ENCODE assay signal across 10 cellular contexts in the genomic region with DNA sequence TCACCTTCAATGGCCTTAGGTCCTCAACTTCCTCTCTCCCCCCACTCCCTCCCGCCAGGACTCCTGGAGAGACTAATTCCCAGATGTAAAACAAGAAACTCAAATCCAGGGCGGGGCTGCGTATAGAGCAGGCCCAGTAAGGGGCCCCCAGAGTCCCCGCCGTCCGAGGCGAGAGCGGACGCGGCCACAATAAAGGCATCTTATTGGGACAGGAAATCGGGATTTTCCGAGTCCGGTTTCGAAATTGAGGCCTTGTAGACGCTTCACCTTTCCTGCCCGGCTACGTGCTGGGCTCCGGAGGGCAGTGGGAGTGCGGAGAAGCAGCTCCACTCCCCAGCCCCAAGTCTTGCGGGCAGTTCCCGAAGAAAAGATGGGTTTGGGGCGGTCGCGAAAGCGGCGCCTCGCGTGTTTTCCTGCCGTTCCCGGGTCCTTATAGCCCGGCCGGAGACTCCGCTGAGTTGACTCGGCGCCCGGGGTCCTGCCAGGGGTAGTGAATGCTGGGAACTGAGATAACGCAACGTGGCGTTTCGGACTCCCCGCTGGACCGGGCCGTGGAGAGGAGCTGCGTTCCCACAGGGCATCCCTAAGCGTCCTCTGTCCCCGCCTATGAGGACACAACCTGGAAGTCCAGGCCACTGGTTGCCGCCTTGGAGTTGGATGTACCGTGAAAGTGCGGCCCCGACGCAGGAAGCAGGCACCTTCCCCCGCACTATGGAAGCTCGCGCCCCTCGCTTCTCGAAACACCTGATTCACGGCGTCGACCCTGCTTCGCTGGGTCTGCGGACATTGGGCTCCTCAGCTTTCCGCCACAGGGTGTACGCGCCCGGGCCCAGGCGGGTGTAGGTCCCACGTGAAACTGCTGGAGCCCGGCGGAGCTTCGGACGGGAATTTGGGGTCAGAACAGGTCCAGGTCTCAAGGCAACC. TPM values are rescaled to one million over a fixed set of nuclear protein-coding genes. Genes with fewer than 3 reads are reported as not detected.
A peak's percentile ranks its signal among the peaks of the same experiment; 100 is the strongest.
DNase-seq lines count a peak whose midpoint lies in the region; ATAC-seq, FAIRE-seq and TF ChIP-seq lines count a peak whose summit lies in the region.
"Had no signal": no experiment of that assay in that cellular context is flagged by ENCODE, and none has a peak within 500 bp of the region (broad histone marks: within the 10 kb centered on the region; RNA-seq: fewer than 3 reads in every experiment).

No MANE protein-coding gene starts in this region.

- POLR2A ChIA-PET in HepG2 (lab: Yijun Ruan, JAX): no interaction called here

- WGBS in liver: 5% methylated on average over 71 of the region's 71 CpGs
- 80% methylated on average over 53 of the region's 71 CpGs for WGBS in HepG2 (ENCODE audit: low lambda C conversion rate)

- no peak overlapping the region for H2AFZ ChIP-seq in HepG2 (ENCODE audit: low read length)

- no TSS peak for BruUV-seq in HepG2 (replicated peaks; lab: Mats Ljungman, UMichigan)

- CTCF ChIA-PET in HepG2 (lab: Yijun Ruan, JAX; ENCODE audit: low intra/inter-chr PET ratio, low total read pairs): no interaction called here

- H3K4me3 ChIP-seq in liver (ENCODE audit: low read depth in 1 of 3, low read length in 3 of 3) (peak overlapping the region in 2 of 3 donors; percentile 11 to 39), HepG2 (replicated peaks in 1 of 3; ENCODE audit: insufficient read depth in 1 of 3, low read depth in 2 of 3, low read length in 3 of 3) (no peak overlapping the region), fibroblast of the aortic adventitia (ENCODE audit: low read depth, low read length) (peak overlapping the region; percentile 35), vagina (peak overlapping the region; percentile 30 to 45)

- intact Hi-C loops in HepG2 (cut with micrococcal nuclease; ENCODE audit: unreplicated experiment): no loop called here
- intact Hi-C loops in vagina (cut with DNase I): no loop called here
- intact Hi-C loops in natural killer cell (cut with micrococcal nuclease): no loop called here

- no peak for TF ChIP-seq EP300 in HepG2 (IDR thresholded peaks at IDR 0.05; ENCODE audit: low read depth in 2 of 2, low read length in 2 of 2)
- no peak for TF ChIP-seq EP300 in HepG2 (CRISPR knock-in tag; IDR thresholded peaks at IDR 0.05; ENCODE audit: borderline replicate concordance)

- H3K79me2 ChIP-seq in HepG2 (ENCODE audit: insufficient read depth, low read length): no peaks in the 10 kb centered on the region

- H3K27ac ChIP-seq in liver (ENCODE audit: low read depth in 1 of 2, low read length in 2 of 2): no peak overlapping the region
- no peak overlapping the region for H3K27ac ChIP-seq in HepG2 (ENCODE audit: extremely low read length, insufficient read depth, low read length)
- no peak overlapping the region for H3K27ac ChIP-seq in vagina

- H3K4me1 Mint-ChIP-seq in nephron progenitor cell (peaks cover 60% of the 10 kb centered on the region), natural killer cell (peaks cover 5 to 22% of the 10 kb centered on the region in 2 donors)

- H3K27me3 Mint-ChIP-seq in nephron progenitor cell (ENCODE audit: low read depth, poor library complexity) (peaks cover 96% of the 10 kb centered on the region), natural killer cell (ENCODE audit: low read depth in 2 of 2) (peaks cover 59 to 60% of the 10 kb centered on the region in 2 donors)

- no peak for TF ChIP-seq RAD21 in liver (IDR thresholded peaks at IDR 0.05)
- TF ChIP-seq RAD21 in HepG2 (CRISPR knock-in tag; IDR thresholded peaks at IDR 0.05): no peak

- in situ Hi-C loops in HepG2 (cut with HindIII; ENCODE audit: extremely low pct_ligation_motif_present, low pct_unique_long_range_greater_than_20kb): no loop called here

- H3K27ac Mint-ChIP-seq in nephron progenitor cell (no peak overlapping the region), natural killer cell (no peak overlapping the region)

- peak overlapping the region; percentile 71 for H3K4me3 Mint-ChIP-seq in nephron progenitor cell
- H3K4me3 Mint-ChIP-seq in natural killer cell: no peak overlapping the region

- H3K9ac ChIP-seq in liver (ENCODE audit: low read depth in 1 of 2, low read length in 2 of 2) (no peak overlapping the region), HepG2 (ENCODE audit: insufficient read depth, low read depth, low read length) (no peak overlapping the region)

- H3K9me3 Mint-ChIP-seq in nephron progenitor cell: peaks cover 16% of the 10 kb centered on the region
- H3K9me3 Mint-ChIP-seq in natural killer cell: no peaks in the 10 kb centered on the region

- no peak overlapping the region for H3K4me2 ChIP-seq in HepG2 (ENCODE audit: low read depth, low read length)

- H3K36me3 Mint-ChIP-seq in nephron progenitor cell (ENCODE audit: low read depth) (no peaks in the 10 kb centered on the region), natural killer cell (no peaks in the 10 kb centered on the region)

- TF ChIP-seq POLR2A in HepG2 (IDR thresholded peaks at IDR 0.05; ENCODE audit: insufficient read depth in 1 of 2, low read depth in 2 of 2, low read length in 2 of 2): no peak
- no peak for TF ChIP-seq POLR2A in vagina (IDR thresholded peaks at IDR 0.05)

- no peak for ATAC-seq in HepG2
- no peak for ATAC-seq in natural killer cell
- no peak for ATAC-seq in HG03571 (IDR thresholded peaks at IDR 0.05; ENCODE audit: unreplicated experiment)

- H3K4me1 ChIP-seq in liver (ENCODE audit: control insufficient read depth in 4 of 4, insufficient read depth in 4 of 4, low read length in 3 of 4) (peaks cover 6 to 21% (median 14%) of the 10 kb centered on the region in 4 donors), HepG2 (ENCODE audit: insufficient read depth, low read length) (no peaks in the 10 kb centered on the region), vagina (peaks cover 41% of the 10 kb centered on the region)

- H3K27me3 ChIP-seq in liver (ENCODE audit: control insufficient read depth in 4 of 4, insufficient read depth in 4 of 4, low read length in 3 of 4) (peaks cover 0 to 16% (median 7%) of the 10 kb centered on the region in 4 donors), HepG2 (ENCODE audit: control insufficient read depth in 1 of 2, insufficient read depth in 2 of 2, low read length in 2 of 2) (peaks cover 5 to 35% of the 10 kb centered on the region in 2 experiments; a peak in 4 of 5 replicates), vagina (peaks cover 12% of the 10 kb centered on the region)

- TF ChIP-seq CTCF in liver (IDR thresholded peaks at IDR 0.05; ENCODE audit: low read depth, low read length, missing input control): no peak
- no peak for TF ChIP-seq CTCF in HepG2 (CRISPR knock-in tag; IDR thresholded peaks at IDR 0.05)
- no peak for TF ChIP-seq CTCF in fibroblast of the aortic adventitia (IDR thresholded peaks at IDR 0.05; ENCODE audit: insufficient read depth, low read length)
- TF ChIP-seq CTCF in nephron progenitor cell (IDR thresholded peaks at IDR 0.05): no peak
- no peak for TF ChIP-seq CTCF in vagina (IDR thresholded peaks at IDR 0.05)
- no peak for TF ChIP-seq CTCF in natural killer cell (IDR thresholded peaks at IDR 0.05)

- DNase-seq in HepG2 (ENCODE audit: low spot score) (no peak), fibroblast of the aortic adventitia (ENCODE audit: low read depth) (no peak), nephron progenitor cell (peak; percentile 46), vagina (ENCODE audit: extremely low spot score in 2 of 2) (no peak), natural killer cell (no peak), A172 (ENCODE audit: low spot score) (no peak)
- DNase-seq: T-helper 2 cell had no signal

- no peaks in the 10 kb centered on the region for H3K36me3 ChIP-seq in liver (ENCODE audit: control insufficient read depth in 4 of 4, insufficient read depth in 3 of 4, low read depth in 1 of 4, low read length in 3 of 4)
- no peaks in the 10 kb centered on the region for H3K36me3 ChIP-seq in HepG2 (replicated peaks in 1 of 2; ENCODE audit: control insufficient read depth in 1 of 2, insufficient read depth in 2 of 2, low read length in 2 of 2)
- no peaks in the 10 kb centered on the region for H3K36me3 ChIP-seq in vagina

- FAIRE-seq in HepG2 (lab: Jason Lieb, UNC): no peak

- H4K20me1 ChIP-seq in HepG2 (ENCODE audit: insufficient read depth, low read length): no peaks in the 10 kb centered on the region

- H3K9me3 ChIP-seq in liver (ENCODE audit: control insufficient read depth in 4 of 4, low read length in 3 of 4) (no peaks in the 10 kb centered on the region), HepG2 (ENCODE audit: low read length) (no peaks in the 10 kb centered on the region), vagina (no peaks in the 10 kb centered on the region)

RNA-seq across cellular contexts. Expression of a gene that starts 4.8 kb away (rescaled TPM):
- total RNA-seq in liver (not detected), HepG2 (2016; rRNA removed; fragmentation: Illumina TruSeq; extraction: Trizol) (not detected in 2 replicates), fibroblast of the aortic adventitia (ENCODE audit: low replicate concordance) (not detected in 2 replicates), vagina (not detected), natural killer cell (not detected)
- polyA plus RNA-seq in liver (not detected), HepG2 (2011; rRNA removed) (not detected in 2 replicates)
- not detected in 2 replicates for total RNA-seq in HepG2 (2016; cell fraction: cytosol; rRNA removed; fragmentation: Illumina TruSeq; extraction: Trizol; ENCODE audit: low read depth)
- not detected in 2 replicates for total RNA-seq in HepG2 (2016; cell fraction: insoluble cytoplasmic fraction; rRNA removed; fragmentation: Illumina TruSeq; extraction: Trizol)
- total RNA-seq in HepG2 (2016; cell fraction: membrane; rRNA removed; fragmentation: Illumina TruSeq; extraction: Trizol): not detected in 2 replicates
- not detected in 2 replicates for total RNA-seq in HepG2 (2016; cell fraction: nucleus; rRNA removed; fragmentation: Illumina TruSeq; extraction: Trizol)
- not detected in 2 replicates for polyA plus RNA-seq in HepG2 (2011; cell fraction: cytosol; rRNA removed)
- not detected in 2 replicates for polyA plus RNA-seq in HepG2 (2011; cell fraction: nucleus; rRNA removed)
- polyA plus RNA-seq in HepG2 (2012): not detected in 2 replicates
- not detected in 2 replicates for polyA plus RNA-seq in HepG2 (2016; cell fraction: cytosol; fragmentation: Illumina TruSeq; extraction: Trizol; ENCODE audit: low read depth)
- not detected in 2 replicates for polyA plus RNA-seq in HepG2 (2016; cell fraction: insoluble cytoplasmic fraction; fragmentation: Illumina TruSeq; extraction: Trizol; ENCODE audit: low read depth)
- polyA plus RNA-seq in HepG2 (2016; cell fraction: membrane; fragmentation: Illumina TruSeq; extraction: Trizol; ENCODE audit: low read depth): not detected in 2 replicates
- not detected in 2 replicates for polyA plus RNA-seq in HepG2 (2016; cell fraction: nucleus; fragmentation: Illumina TruSeq; extraction: Trizol; ENCODE audit: insufficient read depth, low read depth)
- polyA minus RNA-seq in HepG2 (2011; rRNA and poly(A)+ RNA removed; ENCODE audit: low replicate concordance): 0.21 TPM in 1 of 2 replicates, not detected in the other
- not detected in 2 replicates for polyA minus RNA-seq in HepG2 (2011; cell fraction: cytosol; rRNA and poly(A)+ RNA removed)
- not detected in 2 replicates for polyA minus RNA-seq in HepG2 (2011; cell fraction: nucleus; rRNA and poly(A)+ RNA removed)
- 0.02 TPM in 1 of 2 replicates, not detected in the other for total RNA-seq in A172 (2014; rRNA removed; shearing (Covaris generic))
- total RNA-seq: lung microvascular endothelial cell had no signal

RNA-seq across cellular contexts. Expression of a gene that starts 45.3 kb away (rescaled TPM):
- total RNA-seq in liver (10 to 100 TPM; 48.1 to 59.5 TPM), HepG2 (2016; rRNA removed; fragmentation: Illumina TruSeq; extraction: Trizol) (94.8 and 213 TPM in 2 replicates), fibroblast of the aortic adventitia (ENCODE audit: low replicate concordance) (174 and 179 TPM in 2 replicates), vagina (169 TPM), natural killer cell (100 to 1,000 TPM; 200 to 235 (median 207) TPM)
- polyA plus RNA-seq in liver (10 to 100 TPM; 34.3 to 53.9 TPM), HepG2 (2011; rRNA removed) (225 and 226 TPM in 2 replicates)
- 38.0 and 39.9 TPM in 2 replicates for total RNA-seq in HepG2 (2016; cell fraction: cytosol; rRNA removed; fragmentation: Illumina TruSeq; extraction: Trizol; ENCODE audit: low read depth)
- total RNA-seq in HepG2 (2016; cell fraction: insoluble cytoplasmic fraction; rRNA removed; fragmentation: Illumina TruSeq; extraction: Trizol): 86.4 and 215 TPM in 2 replicates
- 38.3 and 41.7 TPM in 2 replicates for total RNA-seq in HepG2 (2016; cell fraction: membrane; rRNA removed; fragmentation: Illumina TruSeq; extraction: Trizol)
- total RNA-seq in HepG2 (2016; cell fraction: nucleus; rRNA removed; fragmentation: Illumina TruSeq; extraction: Trizol): 205 and 227 TPM in 2 replicates
- polyA plus RNA-seq in HepG2 (2011; cell fraction: cytosol; rRNA removed): 197 and 232 TPM in 2 replicates
- polyA plus RNA-seq in HepG2 (2011; cell fraction: nucleus; rRNA removed): 387 TPM in 2 replicates
- polyA plus RNA-seq in HepG2 (2012): 155 and 209 TPM in 2 replicates
- 14.6 and 16.2 TPM in 2 replicates for polyA plus RNA-seq in HepG2 (2016; cell fraction: cytosol; fragmentation: Illumina TruSeq; extraction: Trizol; ENCODE audit: low read depth)
- polyA plus RNA-seq in HepG2 (2016; cell fraction: insoluble cytoplasmic fraction; fragmentation: Illumina TruSeq; extraction: Trizol; ENCODE audit: low read depth): 86.8 and 89.1 TPM in 2 replicates
- polyA plus RNA-seq in HepG2 (2016; cell fraction: membrane; fragmentation: Illumina TruSeq; extraction: Trizol; ENCODE audit: low read depth): 14.4 and 19.1 TPM in 2 replicates
- 322 and 351 TPM in 2 replicates for polyA plus RNA-seq in HepG2 (2016; cell fraction: nucleus; fragmentation: Illumina TruSeq; extraction: Trizol; ENCODE audit: insufficient read depth, low read depth)
- polyA minus RNA-seq in HepG2 (2011; rRNA and poly(A)+ RNA removed; ENCODE audit: low replicate concordance): 232 and 734 TPM in 2 replicates
- 189 and 204 TPM in 2 replicates for polyA minus RNA-seq in HepG2 (2011; cell fraction: cytosol; rRNA and poly(A)+ RNA removed)
- 166 and 194 TPM in 2 replicates for polyA minus RNA-seq in HepG2 (2011; cell fraction: nucleus; rRNA and poly(A)+ RNA removed)
- total RNA-seq in A172 (2014; rRNA removed; shearing (Covaris generic)): 198 and 207 TPM in 2 replicates

RNA-seq across cellular contexts. Expression of a gene that starts 58.8 kb away (rescaled TPM):
- not detected for total RNA-seq in liver
- polyA plus RNA-seq in liver: not detected
- total RNA-seq in HepG2 (2016; rRNA removed; fragmentation: Illumina TruSeq; extraction: Trizol): not detected in 2 replicates
- total RNA-seq in HepG2 (2016; cell fraction: cytosol; rRNA removed; fragmentation: Illumina TruSeq; extraction: Trizol; ENCODE audit: low read depth): not detected in 2 replicates
- total RNA-seq in HepG2 (2016; cell fraction: insoluble cytoplasmic fraction; rRNA removed; fragmentation: Illumina TruSeq; extraction: Trizol): not detected in 2 replicates
- not detected in 2 replicates for total RNA-seq in HepG2 (2016; cell fraction: membrane; rRNA removed; fragmentation: Illumina TruSeq; extraction: Trizol)
- total RNA-seq in HepG2 (2016; cell fraction: nucleus; rRNA removed; fragmentation: Illumina TruSeq; extraction: Trizol): not detected in 2 replicates
- polyA plus RNA-seq in HepG2 (2011; rRNA removed): not detected in 2 replicates
- polyA plus RNA-seq in HepG2 (2011; cell fraction: cytosol; rRNA removed): not detected in 2 replicates
- polyA plus RNA-seq in HepG2 (2011; cell fraction: nucleus; rRNA removed): not detected in 2 replicates
- not detected in 2 replicates for polyA plus RNA-seq in HepG2 (2012)
- polyA plus RNA-seq in HepG2 (2016; cell fraction: cytosol; fragmentation: Illumina TruSeq; extraction: Trizol; ENCODE audit: low read depth): not detected in 2 replicates
- not detected in 2 replicates for polyA plus RNA-seq in HepG2 (2016; cell fraction: insoluble cytoplasmic fraction; fragmentation: Illumina TruSeq; extraction: Trizol; ENCODE audit: low read depth)
- polyA plus RNA-seq in HepG2 (2016; cell fraction: membrane; fragmentation: Illumina TruSeq; extraction: Trizol; ENCODE audit: low read depth): not detected in 2 replicates
- polyA plus RNA-seq in HepG2 (2016; cell fraction: nucleus; fragmentation: Illumina TruSeq; extraction: Trizol; ENCODE audit: insufficient read depth, low read depth): not detected in 2 replicates
- polyA minus RNA-seq in HepG2 (2011; rRNA and poly(A)+ RNA removed; ENCODE audit: low replicate concordance): not detected in 2 replicates
- polyA minus RNA-seq in HepG2 (2011; cell fraction: cytosol; rRNA and poly(A)+ RNA removed): not detected in 2 replicates
- polyA minus RNA-seq in HepG2 (2011; cell fraction: nucleus; rRNA and poly(A)+ RNA removed): not detected in 2 replicates
- not detected in 2 replicates for total RNA-seq in fibroblast of the aortic adventitia (ENCODE audit: low replicate concordance)
- total RNA-seq in vagina: not detected
- total RNA-seq in natural killer cell: not detected
- total RNA-seq in A172 (2014; rRNA removed; shearing (Covaris generic)): not detected in 2 replicates
- total RNA-seq: lung microvascular endothelial cell had no signal

Comparison
In these comparisons a context has a peak if more than half of its experiments do, and no peak if none do; other contexts are left out.
1. H3K4me3 ChIP-seq: peak in liver (2 of 3), fibroblast of the aortic adventitia (single experiment) and vagina (2 of 2); none in HepG2 (0 of 3).